Comparison of ENCODE assay signal across 8 cellular contexts in the genomic region with DNA sequence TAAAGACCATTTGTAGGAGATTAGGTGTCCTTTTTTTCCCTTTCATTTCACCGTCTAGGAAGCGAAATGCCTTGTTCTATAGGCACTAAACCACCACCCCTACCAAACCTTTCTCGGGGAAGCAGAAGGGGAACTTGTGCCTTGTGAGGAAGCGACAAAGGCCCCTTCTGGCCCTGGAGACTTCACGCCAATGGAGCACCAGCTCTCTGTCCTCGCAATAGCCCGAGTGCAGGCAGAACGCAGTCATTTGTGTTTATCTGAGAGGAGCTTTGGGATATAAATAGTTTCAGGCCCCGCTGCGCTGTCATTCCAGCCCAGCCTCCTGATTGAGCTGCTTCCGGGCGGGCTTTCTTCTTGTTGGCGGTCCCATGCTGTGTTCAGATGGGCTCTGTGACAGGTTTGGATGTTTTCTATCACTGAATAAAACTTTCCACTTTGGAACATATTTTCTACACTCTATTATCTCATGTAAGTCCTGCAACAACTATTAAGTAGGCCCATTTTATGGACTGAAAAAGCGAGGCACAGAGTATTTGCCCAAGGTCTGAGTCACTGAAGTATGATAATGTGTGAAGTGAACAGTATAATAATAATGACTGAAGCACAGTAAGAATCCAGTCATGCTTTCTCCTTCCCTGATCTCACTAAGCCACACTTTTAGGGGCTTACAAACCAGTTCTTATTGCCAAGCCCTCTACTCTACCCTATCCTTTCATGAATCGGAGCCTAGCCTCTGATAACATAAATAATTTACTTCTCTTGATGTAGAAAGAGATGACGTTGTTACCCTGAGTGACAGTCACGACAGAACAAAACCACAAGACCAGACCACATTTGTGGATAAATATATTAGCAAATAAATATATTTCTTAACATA. TPM values are rescaled to one million over a fixed set of nuclear protein-coding genes. Genes with fewer than 3 reads are reported as not detected.
DNase-seq lines count a peak whose midpoint lies in the region; ATAC-seq and TF ChIP-seq lines count a peak whose summit lies in the region.

No MANE protein-coding gene starts in this region.

- no peak for TF ChIP-seq CTCF in NB4 (IDR thresholded peaks at IDR 0.05; ENCODE audit: low read depth, low read length)
- TF ChIP-seq CTCF in progenitor cell of endocrine pancreas (IDR thresholded peaks at IDR 0.05; ENCODE audit: unreplicated experiment), result no peak

- H3K36me3 Mint-ChIP-seq in activated naive CD8-positive, alpha-beta T cell treated with anti-CD3 and anti-CD28 coated beads, Interleukin-2, amount 10 ng/mL, durations not matched to agents 7 days and 5 days, result peaks cover 30% of the 10 kb centered on the region
- peaks cover 15% of the 10 kb centered on the region for H3K36me3 Mint-ChIP-seq in progenitor cell of endocrine pancreas (ENCODE audit: insufficient read depth)

- peak overlapping the region; percentile 100 for H3K4me3 Mint-ChIP-seq in activated naive CD8-positive, alpha-beta T cell treated with anti-CD3 and anti-CD28 coated beads, Interleukin-2, amount 10 ng/mL, durations not matched to agents 7 days and 5 days
- H3K4me3 Mint-ChIP-seq in progenitor cell of endocrine pancreas (ENCODE audit: low read depth), result peak overlapping the region; percentile 100

- peak overlapping the region; percentile 92 for H3K4me3 ChIP-seq in NB4 (ENCODE audit: low read depth, low read length)

- POLR2A ChIA-PET in activated naive CD8-positive, alpha-beta T cell treated with anti-CD3 and anti-CD28 coated beads, Interleukin-2, amount 10 ng/mL, durations not matched to agents 7 days and 5 days (lab: Charles Lee), result interaction anchor here (1.0 to 10.0 kb wide), 14 partner anchors 10 to 676 kb away, joined by 3 to 490 read pairs (median 9); partner anchors contain the start of genes RNF43 and TSPOAP1

- intact Hi-C loops in left cardiac atrium (cut with DNase I), result loop anchor here in 1 of 2 donors (2.0 kb wide), 1 partner anchor 64 kb away; the partner anchor contains the start of gene RNF43

- no peaks in the 10 kb centered on the region for H3K27me3 Mint-ChIP-seq in activated naive CD8-positive, alpha-beta T cell treated with anti-CD3 and anti-CD28 coated beads, Interleukin-2, amount 10 ng/mL, durations not matched to agents 7 days and 5 days
- no peaks in the 10 kb centered on the region for H3K27me3 Mint-ChIP-seq in progenitor cell of endocrine pancreas

- DNase-seq in NCI-H1417 (lab: John Stamatoyannopoulos, UW), result peak; percentile 7 to 76 (median 55)
- no peak for DNase-seq in NCI-H1417 treated with DMSO at 0.1 percent for 48 hours (lab: John Stamatoyannopoulos, UW)
- peak; percentile 75 for DNase-seq in NB4 (ENCODE audit: low read depth)
- no peak for DNase-seq in activated naive CD8-positive, alpha-beta T cell treated with anti-CD3 and anti-CD28 coated beads, Interleukin-2, amount 10 ng/mL, durations not matched to agents 7 days and 5 days
- DNase-seq in left cardiac atrium, result peak; percentile 55
- no peak for DNase-seq in progenitor cell of endocrine pancreas (ENCODE audit: low spot score, unreplicated experiment)
- DNase-seq in COR-L47 (lab: John Stamatoyannopoulos, UW), result no peak
- DNase-seq in 8988T, result no peak

- H3K4me1 Mint-ChIP-seq in activated naive CD8-positive, alpha-beta T cell treated with anti-CD3 and anti-CD28 coated beads, Interleukin-2, amount 10 ng/mL, durations not matched to agents 7 days and 5 days, result peaks cover 40% of the 10 kb centered on the region
- peaks cover 10% of the 10 kb centered on the region for H3K4me1 Mint-ChIP-seq in progenitor cell of endocrine pancreas (ENCODE audit: low read depth)

- H3K27ac Mint-ChIP-seq in activated naive CD8-positive, alpha-beta T cell treated with anti-CD3 and anti-CD28 coated beads, Interleukin-2, amount 10 ng/mL, durations not matched to agents 7 days and 5 days, result peak overlapping the region; percentile 86
- H3K27ac Mint-ChIP-seq in progenitor cell of endocrine pancreas, result peak overlapping the region; percentile 97

- no peaks in the 10 kb centered on the region for H3K9me3 Mint-ChIP-seq in activated naive CD8-positive, alpha-beta T cell treated with anti-CD3 and anti-CD28 coated beads, Interleukin-2, amount 10 ng/mL, durations not matched to agents 7 days and 5 days
- H3K9me3 Mint-ChIP-seq in progenitor cell of endocrine pancreas (ENCODE audit: low read depth), result no peaks in the 10 kb centered on the region

- ATAC-seq in activated naive CD8-positive, alpha-beta T cell treated with anti-CD3 and anti-CD28 coated beads, Interleukin-2, amount 10 ng/mL, durations not matched to agents 7 days and 5 days (ENCODE audit: low read depth), result no peak
- peak; percentile 60 to 68 for ATAC-seq in left cardiac atrium

- no peak for TF ChIP-seq POLR2A in NB4 (IDR thresholded peaks at IDR 0.05; ENCODE audit: extremely low read depth, insufficient read length)

RNA-seq across cellular contexts. Expression of gene SUPT4H1, which starts 1.1 kb away (rescaled TPM):
- total RNA-seq in activated naive CD8-positive, alpha-beta T cell treated with anti-CD3 and anti-CD28 coated beads, Interleukin-2, amount 10 ng/mL, durations not matched to agents 7 days and 5 days, result 10 to 100 TPM; 66.4 to 70.2 TPM
- 10 to 100 TPM; 49.4 to 60.6 TPM for total RNA-seq in left cardiac atrium
- total RNA-seq in progenitor cell of endocrine pancreas, result 89.6 and 95.7 TPM in 2 replicates

RNA-seq across cellular contexts. Expression of gene TSPOAP1, which starts 24.5 kb away (rescaled TPM):
- 10 to 100 TPM; 70.6 to 77.7 TPM for total RNA-seq in activated naive CD8-positive, alpha-beta T cell treated with anti-CD3 and anti-CD28 coated beads, Interleukin-2, amount 10 ng/mL, durations not matched to agents 7 days and 5 days
- total RNA-seq in left cardiac atrium, result 1 to 10 TPM; 8.8 to 9.0 TPM
- total RNA-seq in progenitor cell of endocrine pancreas, result 101 and 105 TPM in 2 replicates

Comparison
In these comparisons a context has a peak if more than half of its experiments do, and no peak if none do; other contexts are left out.
1. DNase-seq: peak in NCI-H1417 (3 of 3), NB4 (single experiment) and left cardiac atrium (single experiment); none in NCI-H1417 treated with DMSO at 0.1 percent for 48 hours (single experiment), activated naive CD8-positive, alpha-beta T cell treated with anti-CD3 and anti-CD28 coated beads, Interleukin-2, amount 10 ng/mL, durations not matched to agents 7 days and 5 days (single experiment), progenitor cell of endocrine pancreas (single experiment), COR-L47 (single experiment) and 8988T (single experiment).
2. RNA of gene TSPOAP1, which starts 24.5 kb away (total RNA-seq): 101 to 105 TPM in progenitor cell of endocrine pancreas and 70.6 to 77.7 TPM in activated naive CD8-positive, alpha-beta T cell treated with anti-CD3 and anti-CD28 coated beads, Interleukin-2, amount 10 ng/mL, durations not matched to agents 7 days and 5 days; 8.8 to 9.0 TPM in left cardiac atrium; every median in the first group is over 4 times any median in the second.